ENCODE assay signal across 1 cellular context in genomic region chr14:75176142-75176820, GRCh38.
A peak's percentile ranks its signal among the peaks of the same experiment; 100 is the strongest.
TF ChIP-seq lines count a peak whose summit lies in the region.

TSS of gene TMED10 (minus strand) at chr14:75176612. CDS start at chr14:75176579, 33 bp downstream.

TF ChIP-seq in K562, 482 proteins besides CTCF, POLR2A, EP300 and RAD21 (continued from another document and continues in another):
- no peak for TF ChIP-seq PBX2 (CRISPR knock-in tag; IDR thresholded peaks at IDR 0.05; ENCODE audit: low read depth)
- no peak for TF ChIP-seq PBX2 (tag; conservative IDR thresholded peaks at IDR 0.05; ENCODE audit: low read depth)
- peak; percentile 95 for TF ChIP-seq RAD51 (IDR thresholded peaks at IDR 0.05; ENCODE audit: borderline replicate concordance, low read depth)
- TF ChIP-seq NONO (IDR thresholded peaks at IDR 0.05; ENCODE audit: low read depth in 2 of 2, low read length in 1 of 2), result peak in 1 of 2 experiments; percentile 11; a peak in 1 of 4 replicates
- no peak for TF ChIP-seq HMGN3 (IDR thresholded peaks at IDR 0.05; ENCODE audit: borderline replicate concordance, extremely low read depth, insufficient read length, low read depth, low read length)
- 0 out of 2 replicates have a peak, but pooled peaks have one; percentile 28 for TF ChIP-seq CHD2 (IDR thresholded peaks at IDR 0.05; ENCODE audit: low read depth, low read length)
- no peak for TF ChIP-seq HDGF (IDR thresholded peaks at IDR 0.05)
- peak; percentile 96 for TF ChIP-seq EP400 (IDR thresholded peaks at IDR 0.05)
- TF ChIP-seq ZNF655 (CRISPR knock-in tag; IDR thresholded peaks at IDR 0.05), result no peak
- peak; percentile 58 for TF ChIP-seq SP1 (CRISPR knock-in tag; IDR thresholded peaks at IDR 0.05)
- TF ChIP-seq MTA1 (IDR thresholded peaks at IDR 0.05; ENCODE audit: borderline replicate concordance), result peak; percentile 47; the same call in 1 of the 2 replicates
- TF ChIP-seq BCOR (IDR thresholded peaks at IDR 0.05), result peak; percentile 27; the same call in 1 of the 2 replicates
- TF ChIP-seq ZBTB33 (CRISPR knock-in tag; IDR thresholded peaks at IDR 0.05), result 0 out of 2 replicates have a peak, but pooled peaks have one; percentile 44
- TF ChIP-seq TEAD4 (IDR thresholded peaks at IDR 0.05; ENCODE audit: low read length), result 0 out of 2 replicates have a peak, but pooled peaks have one; percentile 14
- TF ChIP-seq TEAD4 (CRISPR knock-in tag; IDR thresholded peaks at IDR 0.05; ENCODE audit: borderline replicate concordance), result no peak
- TF ChIP-seq USF1 (CRISPR knock-in tag; IDR thresholded peaks at IDR 0.05), result peak; percentile 98
- TF ChIP-seq FOXK1 (CRISPR knock-in tag; IDR thresholded peaks at IDR 0.05; ENCODE audit: borderline replicate concordance), result peak; percentile 49; the same call in 1 of the 2 replicates
- TF ChIP-seq MXI1 (IDR thresholded peaks at IDR 0.05; ENCODE audit: low read depth, low read length), result no peak
- TF ChIP-seq DNMT1 (IDR thresholded peaks at IDR 0.05), result no peak
- peak; percentile 89 for TF ChIP-seq DIDO1 (tag; IDR thresholded peaks at IDR 0.05; ENCODE audit: low read depth)
- TF ChIP-seq CC2D1A (IDR thresholded peaks at IDR 0.05), result peak; percentile 51; the same call in 1 of the 2 replicates
- no peak for TF ChIP-seq ZBTB34 (CRISPR knock-in tag; IDR thresholded peaks at IDR 0.05)
- no peak for TF ChIP-seq BRF2 (IDR thresholded peaks at IDR 0.05; ENCODE audit: borderline replicate concordance, insufficient read depth, insufficient read length)
- no peak for TF ChIP-seq ZNF121 (CRISPR knock-in tag; conservative IDR thresholded peaks at IDR 0.05)
- peak; percentile 71 for TF ChIP-seq POLR2H (tag; IDR thresholded peaks at IDR 0.05; ENCODE audit: low read depth)
- TF ChIP-seq TBP (optimal IDR thresholded peaks at IDR 0.05; ENCODE audit: low read depth, low read length), result peak; percentile 46
- TF ChIP-seq POLR3G (IDR thresholded peaks at IDR 0.05; ENCODE audit: extremely low read depth, insufficient read length, insufficient replicate concordance), result no peak
- TF ChIP-seq KAT2B (IDR thresholded peaks at IDR 0.05; ENCODE audit: low read depth, low read length), result no peak
- TF ChIP-seq KLF6 (CRISPR knock-in tag; IDR thresholded peaks at IDR 0.05; ENCODE audit: borderline replicate concordance), result 0 out of 2 replicates have a peak, but pooled peaks have one; percentile 10
- TF ChIP-seq ZNF584 (CRISPR knock-in tag; IDR thresholded peaks at IDR 0.05; ENCODE audit: low read depth), result 0 out of 2 replicates have a peak, but pooled peaks have one; percentile 58
- TF ChIP-seq ZZZ3 (IDR thresholded peaks at IDR 0.05), result 0 out of 2 replicates have a peak, but pooled peaks have one; percentile 63
- TF ChIP-seq POLR2G (IDR thresholded peaks at IDR 0.05; ENCODE audit: low read depth, low read length), result peak; percentile 90
- TF ChIP-seq ZNF24 (IDR thresholded peaks at IDR 0.05), result 0 out of 2 replicates have a peak, but pooled peaks have one; percentile 10
- peak; percentile 37 for TF ChIP-seq TAF9B (IDR thresholded peaks at IDR 0.05; ENCODE audit: partially characterized antibody)
- TF ChIP-seq VEZF1 (CRISPR knock-in tag; IDR thresholded peaks at IDR 0.05), result peak; percentile 45; the same call in 1 of the 2 replicates
- TF ChIP-seq ZNF224 (CRISPR knock-in tag; IDR thresholded peaks at IDR 0.05), result peak; percentile 70; the same call in 1 of the 2 replicates
- peak; percentile 25; the same call in 1 of the 2 replicates for TF ChIP-seq PML (IDR thresholded peaks at IDR 0.05; ENCODE audit: low read length)
- TF ChIP-seq ZNF395 (CRISPR knock-in tag; IDR thresholded peaks at IDR 0.05), result peak; percentile 69; the same call in 1 of the 2 replicates
- TF ChIP-seq SMAD4 (CRISPR knock-in tag; conservative IDR thresholded peaks at IDR 0.05), result peak; percentile 45; the same call in 1 of the 2 replicates
- no peak for TF ChIP-seq MAFG (tag; conservative IDR thresholded peaks at IDR 0.05)
- 0 out of 2 replicates have a peak, but pooled peaks have one; percentile 18 for TF ChIP-seq ZNF134 (CRISPR knock-in tag; conservative IDR thresholded peaks at IDR 0.05)
- no peak for TF ChIP-seq ZNF354B (CRISPR knock-in tag; IDR thresholded peaks at IDR 0.05)
- TF ChIP-seq HOMEZ (CRISPR knock-in tag; IDR thresholded peaks at IDR 0.05), result no peak
- TF ChIP-seq MTA3 (IDR thresholded peaks at IDR 0.05; ENCODE audit: borderline replicate concordance), result 0 out of 2 replicates have a peak, but pooled peaks have one; percentile 42
- TF ChIP-seq HCFC1 (IDR thresholded peaks at IDR 0.05; ENCODE audit: low read depth, low read length), result peak; percentile 91
